1 cellular context compared by ENCODE assay signal in genomic region chr3:45832691-45833090, GRCh38.
TF ChIP-seq lines count a peak whose summit lies in the region.

No MANE protein-coding gene starts in this region.

TF ChIP-seq in GM23338, 12 proteins besides CTCF, POLR2A, EP300 and RAD21:
- TF ChIP-seq ZNF462 (CRISPR knock-in tag; IDR thresholded peaks at IDR 0.05) = no peak
- TF ChIP-seq REST (IDR thresholded peaks at IDR 0.05; ENCODE audit: unreplicated experiment) = no peak
- TF ChIP-seq ZNF114 (CRISPR knock-in tag; IDR thresholded peaks at IDR 0.05) = no peak
